ENCODE assay signal across 8 cellular contexts in genomic region chr9:99822596-99823391, GRCh38. TPM values are rescaled to one million over a fixed set of nuclear protein-coding genes. Genes with fewer than 3 reads are reported as not detected.
DNase-seq lines count a peak whose midpoint lies in the region; ATAC-seq and TF ChIP-seq lines count a peak whose summit lies in the region.

No MANE protein-coding gene starts in this region.

- H3K27me3 ChIP-seq in BLaER1 (peaks cover 60% of the 10 kb centered on the region), prostate gland (replicated peaks; ENCODE audit: insufficient read depth) (no peaks in the 10 kb centered on the region)

- WGBS in prostate gland = 2% methylated on average over 49 of the region's 49 CpGs

- no peaks in the 10 kb centered on the region for H3K36me3 Mint-ChIP-seq in activated naive CD8-positive, alpha-beta T cell treated with anti-CD3 and anti-CD28 coated beads, Interleukin-2, amount 10 ng/mL, durations not matched to agents 7 days and 5 days

- intact Hi-C loops in left ventricle myocardium superior (cut with micrococcal nuclease) = loop anchor here (5.0 kb wide), 1 partner anchor 465 kb away; no protein-coding TSS in a partner anchor
- intact Hi-C loops in prostate gland (cut with DNase I) = loop anchor here (10.0 kb wide), 5 partner anchors 272 to 718 kb away; partner anchors contain the start of genes ERP44, INVS and TGFBR1

- H3K27ac Mint-ChIP-seq in activated naive CD8-positive, alpha-beta T cell treated with anti-CD3 and anti-CD28 coated beads, Interleukin-2, amount 10 ng/mL, durations not matched to agents 7 days and 5 days = peak overlapping the region; percentile 92

- CTCF ChIA-PET in HEK293T (lab: Yijun Ruan, JAX) = no interaction called here

- peaks cover 17% of the 10 kb centered on the region for H3K27me3 Mint-ChIP-seq in activated naive CD8-positive, alpha-beta T cell treated with anti-CD3 and anti-CD28 coated beads, Interleukin-2, amount 10 ng/mL, durations not matched to agents 7 days and 5 days

- TF ChIP-seq CTCF in prostate gland (IDR thresholded peaks at IDR 0.05) = peak in 2 of 4 experiments; percentile 5 to 17

- H3K9me3 Mint-ChIP-seq in activated naive CD8-positive, alpha-beta T cell treated with anti-CD3 and anti-CD28 coated beads, Interleukin-2, amount 10 ng/mL, durations not matched to agents 7 days and 5 days = no peaks in the 10 kb centered on the region

- 0 out of 2 replicates have a peak overlapping the region, but pooled peaks have one; percentile 79 for H3K9ac ChIP-seq in BLaER1

- no peaks in the 10 kb centered on the region for H3K36me3 ChIP-seq in BLaER1
- H3K36me3 ChIP-seq in prostate gland = no peaks in the 10 kb centered on the region

- H3K4me2 ChIP-seq in BLaER1 = peak overlapping the region; percentile 92

- peak overlapping the region; percentile 84 for H3K4me3 ChIP-seq in BLaER1
- peak overlapping the region; percentile 76 to 77 for H3K4me3 ChIP-seq in prostate gland

- peaks cover 47% of the 10 kb centered on the region for H3K4me1 ChIP-seq in BLaER1
- H3K4me1 ChIP-seq in prostate gland (replicated peaks) = peaks cover 8% of the 10 kb centered on the region

- TF ChIP-seq POLR2A in prostate gland (IDR thresholded peaks at IDR 0.05) = no peak

- H3K4me3 Mint-ChIP-seq in activated naive CD8-positive, alpha-beta T cell treated with anti-CD3 and anti-CD28 coated beads, Interleukin-2, amount 10 ng/mL, durations not matched to agents 7 days and 5 days = peak overlapping the region; percentile 94

- peaks cover 68% of the 10 kb centered on the region for H3K4me1 Mint-ChIP-seq in activated naive CD8-positive, alpha-beta T cell treated with anti-CD3 and anti-CD28 coated beads, Interleukin-2, amount 10 ng/mL, durations not matched to agents 7 days and 5 days

- no peak overlapping the region for H3K27ac ChIP-seq in BLaER1
- H3K27ac ChIP-seq in prostate gland = peak overlapping the region; percentile 97 to 98

- ATAC-seq in activated naive CD8-positive, alpha-beta T cell treated with anti-CD3 and anti-CD28 coated beads, Interleukin-2, amount 10 ng/mL, durations not matched to agents 7 days and 5 days (ENCODE audit: low read depth) = no peak
- ATAC-seq in left ventricle myocardium superior = no peak
- ATAC-seq in HG03095 (IDR thresholded peaks at IDR 0.05; ENCODE audit: unreplicated experiment) = no peak
- ATAC-seq in esophagus mucosa = no peak

- POLR2A ChIA-PET in HEK293T (lab: Yijun Ruan, JAX) = no interaction called here
- POLR2A ChIA-PET in activated naive CD8-positive, alpha-beta T cell treated with anti-CD3 and anti-CD28 coated beads, Interleukin-2, amount 10 ng/mL, durations not matched to agents 7 days and 5 days (lab: Charles Lee) = interaction anchor here (0.6 to 1.7 kb wide), 3 partner anchors 23 to 889 kb away, joined by 3 to 4 read pairs (median 4); partner anchors contain the start of genes ALG2 and SEC61B

- H3K9me3 ChIP-seq in BLaER1 (no peaks in the 10 kb centered on the region), prostate gland (no peaks in the 10 kb centered on the region)

- peak; percentile 39 for DNase-seq in HEK293T (ENCODE audit: extremely low spot score)
- DNase-seq in RPMI8226 = peak; percentile 55
- DNase-seq in activated naive CD8-positive, alpha-beta T cell treated with anti-CD3 and anti-CD28 coated beads, Interleukin-2, amount 10 ng/mL, durations not matched to agents 7 days and 5 days = peak; percentile 67
- DNase-seq in left ventricle myocardium superior = peak; percentile 48
- DNase-seq in prostate gland (ENCODE audit: low spot score) = peak; percentile 16

- peaks cover 46% of the 10 kb centered on the region for H4K20me1 ChIP-seq in BLaER1

TF ChIP-seq in HEK293T, 16 proteins besides CTCF, POLR2A, EP300 and RAD21:
- TF ChIP-seq L3MBTL2 (conservative IDR thresholded peaks at IDR 0.05) (peak; percentile 50; the same call in 1 of the 2 replicates), HDGF (IDR thresholded peaks at IDR 0.05; ENCODE audit: borderline replicate concordance) (no peak), ZNF384 (IDR thresholded peaks at IDR 0.05) (no peak), BHLHE40 (IDR thresholded peaks at IDR 0.05; ENCODE audit: borderline replicate concordance) (no peak)
TF ChIP-seq in HEK293T: peak in this region for 1.

RNA-seq across cellular contexts. Expression of gene NR4A3, which starts 1.1 kb away (rescaled TPM):
- 1 to 10 TPM; 1.2 TPM for total RNA-seq in activated naive CD8-positive, alpha-beta T cell treated with anti-CD3 and anti-CD28 coated beads, Interleukin-2, amount 10 ng/mL, durations not matched to agents 7 days and 5 days
- total RNA-seq in left ventricle myocardium superior = 4.1 TPM
- 1 to 10 TPM in 1 of 2 donors, under 1 TPM in 1; 0.64 to 1.1 TPM for total RNA-seq in prostate gland
- total RNA-seq in esophagus mucosa = 0.24 TPM

Comparison
In these comparisons a context has a peak if more than half of its experiments do, and no peak if none do; other contexts are left out.
1. DNase-seq: peak in every context shown above with its lines; median percentile 67 in activated naive CD8-positive, alpha-beta T cell treated with anti-CD3 and anti-CD28 coated beads, Interleukin-2, amount 10 ng/mL, durations not matched to agents 7 days and 5 days; 55 in RPMI8226; 48 in left ventricle myocardium superior; 39 in HEK293T; 16 in prostate gland.